Comparison of ENCODE assay signal across 8 cellular contexts in genomic region chr6:111605100-111605748, GRCh38.
DNase-seq lines count a peak whose midpoint lies in the region; ATAC-seq and TF ChIP-seq lines count a peak whose summit lies in the region.

No MANE protein-coding gene starts in this region.

- peak overlapping the region; percentile 88 for H3K27ac ChIP-seq in neutrophil

- no peaks in the 10 kb centered on the region for H3K27me3 Mint-ChIP-seq in activated naive CD4-positive, alpha-beta T cell treated with anti-CD3 and anti-CD28 coated beads, Interleukin-2, amount 10 ng/mL, durations not matched to agents 7 days and 5 days

- CTCF ChIA-PET in activated naive CD4-positive, alpha-beta T cell treated with anti-CD3 and anti-CD28 coated beads, Interleukin-2, amount 10 ng/mL, durations not matched to agents 7 days and 5 days (lab: Charles Lee), result interaction anchor here (1.0 to 3.5 kb wide), 8 partner anchors 11 to 395 kb away, joined by 3 to 15 read pairs (median 4); a partner anchor contains a TSS

- H3K36me3 Mint-ChIP-seq in activated naive CD4-positive, alpha-beta T cell treated with anti-CD3 and anti-CD28 coated beads, Interleukin-2, amount 10 ng/mL, durations not matched to agents 7 days and 5 days, result no peaks in the 10 kb centered on the region

- peak; percentile 43 for ATAC-seq in HG02678 (IDR thresholded peaks at IDR 0.05; ENCODE audit: unreplicated experiment)

- no peaks in the 10 kb centered on the region for H3K36me3 ChIP-seq in neutrophil

- DNase-seq in SIG-M5 treated with dmso at 0.1 percent for 504 hours (lab: John Stamatoyannopoulos, UW; ENCODE audit: unreplicated experiment) (peak; percentile 77), SIG-M5 (lab: John Stamatoyannopoulos, UW) (no peak), NCI-H2196 treated with DMSO at 0.1 percent for 48 hours (lab: John Stamatoyannopoulos, UW; ENCODE audit: unreplicated experiment) (peak; percentile 46), glomerular visceral epithelial cell (ENCODE audit: extremely low spot score) (peak; percentile 63)
- peak; percentile 50 for DNase-seq in activated naive CD4-positive, alpha-beta T cell treated with anti-CD3 and anti-CD28 coated beads, Interleukin-2, amount 10 ng/mL, durations not matched to agents 7 days and 5 days
- no peak for DNase-seq in NK-92 treated with Interleukin-12 subunit alpha and Interleukin-12 subunit beta, amount 100 ng/mL, for 24 hours (lab: John Stamatoyannopoulos, UW)

- H3K4me1 Mint-ChIP-seq in activated naive CD4-positive, alpha-beta T cell treated with anti-CD3 and anti-CD28 coated beads, Interleukin-2, amount 10 ng/mL, durations not matched to agents 7 days and 5 days, result peaks cover 53% of the 10 kb centered on the region

- H3K9me3 ChIP-seq in neutrophil, result no peaks in the 10 kb centered on the region

- H3K27ac Mint-ChIP-seq in activated naive CD4-positive, alpha-beta T cell treated with anti-CD3 and anti-CD28 coated beads, Interleukin-2, amount 10 ng/mL, durations not matched to agents 7 days and 5 days, result peak overlapping the region; percentile 87

- no peaks in the 10 kb centered on the region for H3K27me3 ChIP-seq in neutrophil

- peak overlapping the region; percentile 81 for H3K4me3 Mint-ChIP-seq in activated naive CD4-positive, alpha-beta T cell treated with anti-CD3 and anti-CD28 coated beads, Interleukin-2, amount 10 ng/mL, durations not matched to agents 7 days and 5 days

- H3K4me3 ChIP-seq in neutrophil (ENCODE audit: low read depth in 1 of 2, low read length in 1 of 2), result peak overlapping the region; percentile 67 to 82

- TF ChIP-seq CTCF in neutrophil (IDR thresholded peaks at IDR 0.05), result no peak

- peaks cover 29 to 32% of the 10 kb centered on the region in 2 experiments for H3K4me1 ChIP-seq in neutrophil (ENCODE audit: control insufficient read depth in 1 of 2, insufficient read depth in 1 of 2, low read depth in 1 of 2, low read length in 1 of 2)

- H3K9me3 Mint-ChIP-seq in activated naive CD4-positive, alpha-beta T cell treated with anti-CD3 and anti-CD28 coated beads, Interleukin-2, amount 10 ng/mL, durations not matched to agents 7 days and 5 days, result no peaks in the 10 kb centered on the region

Comparison
In these comparisons a context has a peak if more than half of its experiments do, and no peak if none do; other contexts are left out.
1. DNase-seq: peak in SIG-M5 treated with dmso at 0.1 percent for 504 hours (single experiment), NCI-H2196 treated with DMSO at 0.1 percent for 48 hours (single experiment), activated naive CD4-positive, alpha-beta T cell treated with anti-CD3 and anti-CD28 coated beads, Interleukin-2, amount 10 ng/mL, durations not matched to agents 7 days and 5 days (single experiment) and glomerular visceral epithelial cell (single experiment); none in SIG-M5 (single experiment) and NK-92 treated with Interleukin-12 subunit alpha and Interleukin-12 subunit beta, amount 100 ng/mL, for 24 hours (single experiment).